26 cellular contexts compared by ENCODE assay signal in genomic region chr1:75127916-75128717, GRCh38. TPM values are rescaled to one million over a fixed set of nuclear protein-coding genes. Genes with fewer than 3 reads are reported as not detected.
"Had no signal": no experiment of that assay in that cellular context is flagged by ENCODE, and none has a peak within 500 bp of the region (broad histone marks: within the 10 kb centered on the region; RNA-seq: fewer than 3 reads in every experiment).

No MANE protein-coding gene starts in this region.

- H3K4me3 Mint-ChIP-seq: effector memory CD8-positive, alpha-beta T cell; natural killer cell; stimulated activated effector memory CD8-positive, alpha-beta T cell treated with anti-CD3 and anti-CD28 coated beads, Interleukin-12 subunit alpha, Interleukin-12 subunit beta, amount 100 ng/mL, for 72 hours had no signal

- H3K9me3 ChIP-seq: heart right ventricle, pancreas had no signal

- H3K4me3 ChIP-seq: cardiac muscle cell, gastroesophageal sphincter, heart right ventricle, pancreas, smooth muscle cell, stomach had no signal

- H3K36me3 Mint-ChIP-seq: stimulated activated effector memory CD8-positive, alpha-beta T cell treated with anti-CD3 and anti-CD28 coated beads, Interleukin-12 subunit alpha, Interleukin-12 subunit beta, amount 100 ng/mL, for 72 hours had no signal

- H3K27ac ChIP-seq: cardiac muscle cell, epithelial cell of prostate, gastroesophageal sphincter, heart right ventricle, pancreas, stomach had no signal

- H3K36me3 ChIP-seq: cardiac muscle cell, gastroesophageal sphincter, heart right ventricle, pancreas, stomach had no signal

- DNase-seq: activated CD4-positive, alpha-beta T cell treated with anti-CD3 and anti-CD28 coated beads, Interleukin-2, amount 50 U/mL, for 1 hour; activated CD8-positive, alpha-beta memory T cell treated with anti-CD3 and anti-CD28 coated beads for 24 hours; activated CD8-positive, alpha-beta memory T cell treated with anti-CD3 and anti-CD28 coated beads, Interleukin-2, amount 50 U/mL, for 48 hours; activated gamma-delta T cell treated with Interleukin-2 at 50 U/mL for 16 hours; amniotic stem cell; effector memory CD8-positive, alpha-beta T cell; heart right ventricle; natural killer cell; pancreas; stimulated activated CD4-positive, alpha-beta T cell treated with anti-CD3 and anti-CD28 coated beads, Interleukin-4, amount 100 ng/mL, for 24 hours; stomach; T-helper 1 cell; T-helper 9 cell; trophoblast cell had no signal

- H3K4me1 ChIP-seq: pancreas had no signal

- ATAC-seq: activated CD4-positive, CD25-positive, alpha-beta regulatory T cell treated with anti-CD3 and anti-CD28 coated beads, Interleukin-2, amount 50 U/mL, for 24 hours; activated naive CD4-positive, alpha-beta T cell treated with anti-CD3 and anti-CD28 coated beads, Interleukin-2, amount 50 U/mL, for 72 hours; effector memory CD8-positive, alpha-beta T cell; gastroesophageal sphincter; heart right ventricle; natural killer cell; pancreas; sciatic nerve; stimulated activated effector memory CD8-positive, alpha-beta T cell treated with anti-CD3 and anti-CD28 coated beads, Interleukin-12 subunit alpha, Interleukin-12 subunit beta, amount 100 ng/mL, for 72 hours had no signal

- H3K4me1 Mint-ChIP-seq: natural killer cell; stimulated activated effector memory CD8-positive, alpha-beta T cell treated with anti-CD3 and anti-CD28 coated beads, Interleukin-12 subunit alpha, Interleukin-12 subunit beta, amount 100 ng/mL, for 72 hours had no signal

- H3K27ac Mint-ChIP-seq: activated naive CD4-positive, alpha-beta T cell treated with anti-CD3 and anti-CD28 coated beads, Interleukin-2, amount 50 U/mL, for 72 hours; effector memory CD8-positive, alpha-beta T cell; natural killer cell; stimulated activated effector memory CD8-positive, alpha-beta T cell treated with anti-CD3 and anti-CD28 coated beads, Interleukin-12 subunit alpha, Interleukin-12 subunit beta, amount 100 ng/mL, for 72 hours had no signal

RNA-seq across cellular contexts. Expression of gene LHX8, which starts 6.1 kb away (rescaled TPM):
- total RNA-seq: activated naive CD4-positive, alpha-beta T cell treated with anti-CD3 and anti-CD28 coated beads, Interleukin-2, amount 50 U/mL, for 72 hours; dermis microvascular lymphatic vessel endothelial cell; gastroesophageal sphincter; heart right ventricle; lower leg skin; mesenteric fat pad; natural killer cell; pancreas; pulmonary artery endothelial cell; sciatic nerve; smooth muscle cell; stomach had no signal
- polyA plus RNA-seq: heart right ventricle, pancreas, smooth muscle cell had no signal
